19 cellular contexts compared by ENCODE assay signal in genomic region chr1:216866714-216867113, GRCh38.
DNase-seq lines count a peak whose midpoint lies in the region; ATAC-seq, FAIRE-seq and TF ChIP-seq lines count a peak whose summit lies in the region.
"Had no signal": no experiment of that assay in that cellular context is flagged by ENCODE, and none has a peak within 500 bp of the region (broad histone marks: within the 10 kb centered on the region; RNA-seq: fewer than 3 reads in every experiment).

No MANE protein-coding gene starts in this region.

- no peaks in the 10 kb centered on the region for H3K23me2 ChIP-seq in H1 (ENCODE audit: low read depth, low read length)

- TF ChIP-seq POLR2A in A549 (IDR thresholded peaks at IDR 0.05; ENCODE audit: low read length) (no peak), IMR-90 (IDR thresholded peaks at IDR 0.05; ENCODE audit: low read depth, low read length) (no peak), H1 (IDR thresholded peaks at IDR 0.05; ENCODE audit: control extremely low read depth in 1 of 2, low read depth in 2 of 2, low read length in 2 of 2) (no peak)

- no TSS peak for BruUV-seq in IMR-90 (replicated peaks; lab: Mats Ljungman, UMichigan)

- H2BK5ac ChIP-seq in IMR-90 (ENCODE audit: low read depth, low read length, poor library complexity, severe bottlenecking): no peak overlapping the region
- H2BK5ac ChIP-seq in H1 (ENCODE audit: low read depth, low read length): no peak overlapping the region

- H2BK20ac ChIP-seq in IMR-90 (ENCODE audit: low read depth, low read length) (no peak overlapping the region), H1 (ENCODE audit: low read length) (no peak overlapping the region)

- intact Hi-C loops in IMR-90 (cut with micrococcal nuclease): no loop called here

- H3K79me2 ChIP-seq in H1 (ENCODE audit: control insufficient read depth in 1 of 2, insufficient read depth in 2 of 2, low read length in 2 of 2): no peaks in the 10 kb centered on the region

- no peak overlapping the region for H2BK12ac ChIP-seq in H1 (ENCODE audit: low read depth, low read length)

- no peaks in the 10 kb centered on the region for H3K79me1 ChIP-seq in IMR-90 (ENCODE audit: low read depth in 1 of 2, low read length in 2 of 2)
- H3K79me1 ChIP-seq in H1 (ENCODE audit: low read depth, low read length): no peaks in the 10 kb centered on the region

- H4K8ac ChIP-seq in IMR-90 (ENCODE audit: low read depth in 2 of 2, low read length in 2 of 2) (no peak overlapping the region), H1 (ENCODE audit: extremely low read depth, insufficient read depth, low read length) (no peak overlapping the region)

- H2BK120ac ChIP-seq in IMR-90 (ENCODE audit: low read depth, low read length) (no peak overlapping the region), H1 (replicated peaks; ENCODE audit: low read depth, low read length) (no peak overlapping the region)

- TF ChIP-seq EP300 in A549 (IDR thresholded peaks at IDR 0.05): no peak
- no peak for TF ChIP-seq EP300 in H1 (IDR thresholded peaks at IDR 0.05; ENCODE audit: borderline replicate concordance in 1 of 2, low read depth in 2 of 2, low read length in 2 of 2)

- no peaks in the 10 kb centered on the region for H4K20me1 ChIP-seq in IMR-90 (ENCODE audit: insufficient read depth, low read length)
- no peaks in the 10 kb centered on the region for H4K20me1 ChIP-seq in H1 (replicated peaks in 1 of 2; ENCODE audit: control insufficient read depth in 1 of 2, insufficient read depth in 2 of 2, low read length in 2 of 2)
- H4K20me1 ChIP-seq: BLaER1 treated with 17β-estradiol and CSF1 and Interleukin-3, amounts not matched to agents 10 nM and 100 nM had no signal

- H3K4ac ChIP-seq in IMR-90 (ENCODE audit: low read depth, low read length) (no peak overlapping the region), H1 (replicated peaks; ENCODE audit: insufficient read length, low read depth, low read length) (no peak overlapping the region)

- H3K9me1 ChIP-seq in IMR-90 (ENCODE audit: insufficient read depth, low read length): no peaks in the 10 kb centered on the region

- H3K36me3 ChIP-seq in IMR-90 (ENCODE audit: control insufficient read depth, insufficient read depth, low read length) (no peaks in the 10 kb centered on the region), H1 (ENCODE audit: control insufficient read depth in 2 of 4, insufficient read depth in 4 of 4, low read length in 3 of 4) (no peaks in the 10 kb centered on the region)
- H3K36me3 ChIP-seq: BLaER1 treated with 17β-estradiol and CSF1 and Interleukin-3, amounts not matched to agents 10 nM and 100 nM had no signal

- FAIRE-seq in A549 (lab: Jason Lieb, UNC) (no peak), H1 (lab: Jason Lieb, UNC) (no peak)
- FAIRE-seq: A204.1, G401.6, GM12891, GM19239 had no signal

- H3K18ac ChIP-seq in IMR-90 (ENCODE audit: low read depth, low read length): no peak overlapping the region
- no peak overlapping the region for H3K18ac ChIP-seq in H1 (ENCODE audit: extremely low read depth, low read length)

- H3K4me2 ChIP-seq in A549: no peak overlapping the region
- no peak overlapping the region for H3K4me2 ChIP-seq in IMR-90 (ENCODE audit: low read depth, low read length)
- H3K4me2 ChIP-seq in H1 (ENCODE audit: insufficient read depth in 1 of 2, low read depth in 2 of 2, low read length in 2 of 2): no peak overlapping the region
- H3K4me2 ChIP-seq: BLaER1 treated with 17β-estradiol and CSF1 and Interleukin-3, amounts not matched to agents 10 nM and 100 nM had no signal

- H3K56ac ChIP-seq in IMR-90 (ENCODE audit: extremely low read depth, insufficient read depth, low read length): no peak overlapping the region
- no peak overlapping the region for H3K56ac ChIP-seq in H1 (replicated peaks; ENCODE audit: insufficient read length, low read depth, low read length)

- TF ChIP-seq CTCF in A549 (IDR thresholded peaks at IDR 0.05) (no peak), IMR-90 (conservative IDR thresholded peaks at IDR 0.05; ENCODE audit: low read depth, low read length) (no peak), H1 (IDR thresholded peaks at IDR 0.05; ENCODE audit: control extremely low read depth in 1 of 3, insufficient read depth in 1 of 3, low read depth in 1 of 3, low read length in 3 of 3) (no peak)

- no peaks in the 10 kb centered on the region for H3K27me3 ChIP-seq in IMR-90 (ENCODE audit: control insufficient read depth, insufficient read depth, low read length)
- no peaks in the 10 kb centered on the region for H3K27me3 ChIP-seq in H1 (replicated peaks in 1 of 4; ENCODE audit: control insufficient read depth in 3 of 4, extremely low read depth in 1 of 4, insufficient read depth in 3 of 4, low read length in 3 of 4)
- H3K27me3 ChIP-seq: BLaER1 treated with 17β-estradiol and CSF1 and Interleukin-3, amounts not matched to agents 10 nM and 100 nM had no signal

- ATAC-seq in A549: no peak
- no peak for ATAC-seq in IMR-90 (ENCODE audit: low read depth)
- ATAC-seq: CD8-positive, alpha-beta T cell had no signal

- H3K23ac ChIP-seq in IMR-90 (ENCODE audit: low read depth, low read length) (no peak overlapping the region), H1 (ENCODE audit: insufficient read length) (no peak overlapping the region)

- DNase-seq in A549 (ENCODE audit: low read depth in 1 of 2, low spot score in 1 of 2) (no peak), IMR-90 (no peak), H1 (ENCODE audit: low read depth in 1 of 2, low spot score in 2 of 2) (no peak), T-helper 1 cell (no peak), cortex of kidney (lab: John Stamatoyannopoulos, UW) (no peak)
- DNase-seq: 8988T; AML-193; Caco-2; Calu3; CD4-positive, alpha-beta T cell; CD8-positive, alpha-beta T cell; DMS79 treated with DMSO at 0.1 percent for 48 hours; GF-D8 had no signal

- H4K91ac ChIP-seq in IMR-90 (ENCODE audit: insufficient read depth, low read depth, low read length): no peak overlapping the region
- H4K91ac ChIP-seq in H1 (replicated peaks; ENCODE audit: insufficient read length, low read length): no peak overlapping the region

- dilution Hi-C loops in IMR-90 (cut with HindIII; ENCODE audit: low sequenced_read_pairs, unreplicated experiment): no loop called here

- H4K5ac ChIP-seq in IMR-90 (ENCODE audit: low read depth, low read length) (no peak overlapping the region), H1 (ENCODE audit: insufficient read length, low read depth, low read length) (no peak overlapping the region)

- CTCF ChIA-PET in A549 (lab: Yijun Ruan, JAX): no interaction called here
- CTCF ChIA-PET in IMR-90 (lab: Yijun Ruan, JAX): no interaction called here
- CTCF ChIA-PET in H1 (lab: Charles Lee; ENCODE audit: partially characterized antibody): interaction anchor here (0.6 kb wide), 1 partner anchor 118 kb away, joined by 3 read pairs; no protein-coding TSS in a partner anchor

- H3K27ac ChIP-seq in A549: no peak overlapping the region
- no peak overlapping the region for H3K27ac ChIP-seq in IMR-90 (ENCODE audit: insufficient read depth, low read length)
- no peak overlapping the region for H3K27ac ChIP-seq in H1 (ENCODE audit: low read depth, low read length)
- H3K27ac ChIP-seq: BLaER1 treated with 17β-estradiol and CSF1 and Interleukin-3, amounts not matched to agents 10 nM and 100 nM; C4-2B had no signal

- H3K4me1 ChIP-seq in A549: no peaks in the 10 kb centered on the region
- no peaks in the 10 kb centered on the region for H3K4me1 ChIP-seq in IMR-90 (ENCODE audit: control insufficient read depth, insufficient read depth, low read length)
- H3K4me1 ChIP-seq in H1 (replicated peaks in 1 of 4; ENCODE audit: control insufficient read depth in 3 of 4, insufficient read depth in 4 of 4, low read length in 3 of 4): no peaks in the 10 kb centered on the region
- H3K4me1 ChIP-seq: BLaER1 treated with 17β-estradiol and CSF1 and Interleukin-3, amounts not matched to agents 10 nM and 100 nM; Caco-2 had no signal

- in situ Hi-C loops in IMR-90 (cut with MboI; ENCODE audit: low sequenced_read_pairs): no loop called here

- H3K9me3 ChIP-seq in A549 (no peaks in the 10 kb centered on the region), IMR-90 (ENCODE audit: control insufficient read depth, insufficient read depth, low read length) (no peaks in the 10 kb centered on the region), H1 (ENCODE audit: insufficient read depth in 2 of 2, low read depth in 1 of 2, low read length in 1 of 2) (no peaks in the 10 kb centered on the region)
- H3K9me3 ChIP-seq: BLaER1 treated with 17β-estradiol and CSF1 and Interleukin-3, amounts not matched to agents 10 nM and 100 nM; Caco-2 had no signal

- H3K9ac ChIP-seq in IMR-90 (ENCODE audit: low read depth, low read length) (no peak overlapping the region), H1 (replicated peaks in 1 of 4; ENCODE audit: extremely low read depth in 1 of 4, low read depth in 3 of 4, low read length in 3 of 4) (no peak overlapping the region)
- H3K9ac ChIP-seq: BLaER1 treated with 17β-estradiol and CSF1 and Interleukin-3, amounts not matched to agents 10 nM and 100 nM had no signal

- no peak overlapping the region for H3K4me3 ChIP-seq in A549
- H3K4me3 ChIP-seq in IMR-90 (ENCODE audit: insufficient read depth, low read depth, low read length): no peak overlapping the region
- H3K4me3 ChIP-seq in H1 (ENCODE audit: extremely low read depth in 1 of 4, insufficient read depth in 2 of 4, low read depth in 3 of 4, low read length in 4 of 4): no peak overlapping the region
- H3K4me3 ChIP-seq: BLaER1 treated with 17β-estradiol and CSF1 and Interleukin-3, amounts not matched to agents 10 nM and 100 nM had no signal

- H2AK5ac ChIP-seq in IMR-90 (ENCODE audit: low read depth, low read length) (no peak overlapping the region), H1 (ENCODE audit: low read depth, low read length) (no peak overlapping the region)

- WGBS in A549 (ENCODE audit: missing lambda C conversion rate): 4% methylated on average over 2 of the region's 2 CpGs
- WGBS in IMR-90 (ENCODE audit: extremely low coverage in 2 of 2, insufficient read length in 1 of 2), 2 experiments: no CpG with 5 or more reads among the region's 2 CpGs
- 69% methylated on average over 2 of the region's 2 CpGs; no CpG with 5 or more reads in 1 of the 2 experiments for WGBS in H1 (ENCODE audit: extremely low coverage in 1 of 2, insufficient coverage in 1 of 2, insufficient read length in 1 of 2, insufficient replicate concordance in 2 of 2, low coverage in 1 of 2, low lambda C conversion rate in 2 of 2, missing lambda C conversion rate in 1 of 2), 2 experiments

- no peak overlapping the region for H3K14ac ChIP-seq in IMR-90 (replicated peaks; ENCODE audit: low read depth, low read length)
- H3K14ac ChIP-seq in H1 (ENCODE audit: insufficient read length): no peak overlapping the region

- H2BK15ac ChIP-seq in IMR-90 (ENCODE audit: low read depth, low read length): no peak overlapping the region
- H2BK15ac ChIP-seq in H1 (ENCODE audit: low read length): no peak overlapping the region

- no peak for TF ChIP-seq RAD21 in A549 (conservative IDR thresholded peaks at IDR 0.05 in 1 of 2, IDR thresholded peaks at IDR 0.05 in 1 of 2)
- TF ChIP-seq RAD21 in IMR-90 (IDR thresholded peaks at IDR 0.05; ENCODE audit: low read length): no peak
- TF ChIP-seq RAD21 in H1 (IDR thresholded peaks at IDR 0.05 in 1 of 2, conservative IDR thresholded peaks at IDR 0.05 in 1 of 2; ENCODE audit: low read depth in 2 of 2, low read length in 2 of 2): no peak

- H2AFZ ChIP-seq in IMR-90 (replicated peaks; ENCODE audit: low read length, poor library complexity) (no peak overlapping the region), H1 (ENCODE audit: low read length) (no peak overlapping the region)

- no peak overlapping the region for H2AK9ac ChIP-seq in IMR-90 (replicated peaks; ENCODE audit: low read depth, low read length, poor library complexity)

- POLR2A ChIA-PET in A549 (lab: Yijun Ruan, JAX): no interaction called here
- POLR2A ChIA-PET in IMR-90 (lab: Charles Lee; ENCODE audit: unreplicated experiment): no interaction called here
- POLR2A ChIA-PET in H1 (lab: Charles Lee; ENCODE audit: partially characterized antibody): no interaction called here

Comparison
In these comparisons a context has a peak if more than half of its experiments do, and no peak if none do; other contexts are left out.
1. Of the 18 proteins assayed by ChIP-seq in both H1 and A549: peak only in H1: none; only in A549: none; in both: MAFK; in neither: 17.